1 cellular context compared by ENCODE assay signal in the genomic region with DNA sequence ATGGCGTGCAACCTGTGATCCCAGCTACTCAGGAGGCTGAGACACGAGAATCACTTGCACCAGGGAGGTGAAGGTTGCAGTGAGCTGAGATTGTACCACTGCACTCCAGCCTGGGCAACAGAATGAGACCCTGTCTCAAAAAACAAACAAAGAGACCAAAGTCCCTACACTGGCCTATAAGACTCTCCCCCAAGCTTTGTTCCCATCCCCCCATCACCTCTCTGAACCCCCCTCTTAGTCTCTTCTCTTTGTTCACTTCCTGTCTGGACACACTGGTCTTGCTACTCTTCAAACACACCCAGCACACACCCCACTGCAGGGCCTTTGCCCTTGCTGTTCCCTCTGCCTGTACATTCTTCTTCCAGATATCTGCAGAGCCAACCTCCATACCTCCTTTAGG.
TF ChIP-seq lines count a peak whose summit lies in the region.

No MANE protein-coding gene starts in this region.

TF ChIP-seq in HepG2, 621 proteins besides CTCF, POLR2A, EP300 and RAD21 (continued from another document and continues in another):
- TF ChIP-seq, protein P1, sequence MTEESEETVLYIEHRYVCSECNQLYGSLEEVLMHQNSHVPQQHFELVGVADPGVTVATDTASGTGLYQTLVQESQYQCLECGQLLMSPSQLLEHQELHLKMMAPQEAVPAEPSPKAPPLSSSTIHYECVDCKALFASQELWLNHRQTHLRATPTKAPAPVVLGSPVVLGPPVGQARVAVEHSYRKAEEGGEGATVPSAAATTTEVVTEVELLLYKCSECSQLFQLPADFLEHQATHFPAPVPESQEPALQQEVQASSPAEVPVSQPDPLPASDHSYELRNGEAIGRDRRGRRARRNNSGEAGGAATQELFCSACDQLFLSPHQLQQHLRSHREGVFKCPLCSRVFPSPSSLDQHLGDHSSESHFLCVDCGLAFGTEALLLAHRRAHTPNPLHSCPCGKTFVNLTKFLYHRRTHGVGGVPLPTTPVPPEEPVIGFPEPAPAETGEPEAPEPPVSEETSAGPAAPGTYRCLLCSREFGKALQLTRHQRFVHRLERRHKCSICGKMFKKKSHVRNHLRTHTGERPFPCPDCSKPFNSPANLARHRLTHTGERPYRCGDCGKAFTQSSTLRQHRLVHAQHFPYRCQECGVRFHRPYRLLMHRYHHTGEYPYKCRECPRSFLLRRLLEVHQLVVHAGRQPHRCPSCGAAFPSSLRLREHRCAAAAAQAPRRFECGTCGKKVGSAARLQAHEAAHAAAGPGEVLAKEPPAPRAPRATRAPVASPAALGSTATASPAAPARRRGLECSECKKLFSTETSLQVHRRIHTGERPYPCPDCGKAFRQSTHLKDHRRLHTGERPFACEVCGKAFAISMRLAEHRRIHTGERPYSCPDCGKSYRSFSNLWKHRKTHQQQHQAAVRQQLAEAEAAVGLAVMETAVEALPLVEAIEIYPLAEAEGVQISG (CRISPR knock-in tag; IDR thresholded peaks at IDR 0.05) = peak; percentile 30; the same call in 1 of the 2 replicates
- no peak for TF ChIP-seq HCFC1 (IDR thresholded peaks at IDR 0.05; ENCODE audit: low read depth, low read length)
- no peak for TF ChIP-seq ZMYM4 (CRISPR knock-in tag; IDR thresholded peaks at IDR 0.05)
- TF ChIP-seq, protein P2, sequence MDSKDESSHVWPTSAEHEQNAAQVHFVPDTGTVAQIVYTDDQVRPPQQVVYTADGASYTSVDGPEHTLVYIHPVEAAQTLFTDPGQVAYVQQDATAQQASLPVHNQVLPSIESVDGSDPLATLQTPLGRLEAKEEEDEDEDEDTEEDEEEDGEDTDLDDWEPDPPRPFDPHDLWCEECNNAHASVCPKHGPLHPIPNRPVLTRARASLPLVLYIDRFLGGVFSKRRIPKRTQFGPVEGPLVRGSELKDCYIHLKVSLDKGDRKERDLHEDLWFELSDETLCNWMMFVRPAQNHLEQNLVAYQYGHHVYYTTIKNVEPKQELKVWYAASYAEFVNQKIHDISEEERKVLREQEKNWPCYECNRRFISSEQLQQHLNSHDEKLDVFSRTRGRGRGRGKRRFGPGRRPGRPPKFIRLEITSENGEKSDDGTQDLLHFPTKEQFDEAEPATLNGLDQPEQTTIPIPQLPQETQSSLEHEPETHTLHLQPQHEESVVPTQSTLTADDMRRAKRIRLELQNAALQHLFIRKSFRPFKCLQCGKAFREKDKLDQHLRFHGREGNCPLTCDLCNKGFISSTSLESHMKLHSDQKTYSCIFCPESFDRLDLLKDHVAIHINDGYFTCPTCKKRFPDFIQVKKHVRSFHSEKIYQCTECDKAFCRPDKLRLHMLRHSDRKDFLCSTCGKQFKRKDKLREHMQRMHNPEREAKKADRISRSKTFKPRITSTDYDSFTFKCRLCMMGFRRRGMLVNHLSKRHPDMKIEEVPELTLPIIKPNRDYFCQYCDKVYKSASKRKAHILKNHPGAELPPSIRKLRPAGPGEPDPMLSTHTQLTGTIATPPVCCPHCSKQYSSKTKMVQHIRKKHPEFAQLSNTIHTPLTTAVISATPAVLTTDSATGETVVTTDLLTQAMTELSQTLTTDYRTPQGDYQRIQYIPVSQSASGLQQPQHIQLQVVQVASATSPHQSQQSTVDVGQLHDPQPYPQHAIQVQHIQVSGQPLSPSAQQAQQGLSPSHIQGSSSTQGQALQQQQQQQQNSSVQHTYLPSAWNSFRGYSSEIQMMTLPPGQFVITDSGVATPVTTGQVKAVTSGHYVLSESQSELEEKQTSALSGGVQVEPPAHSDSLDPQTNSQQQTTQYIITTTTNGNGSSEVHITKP (CRISPR knock-in tag; IDR thresholded peaks at IDR 0.05; ENCODE audit: low read depth) = peak; percentile 70; the same call in 1 of the 2 replicates
- TF ChIP-seq EZH2 (conservative IDR thresholded peaks at IDR 0.05; ENCODE audit: low read depth, low read length) = no peak
- 0 out of 2 replicates have a peak, but pooled peaks have one; percentile 15 for TF ChIP-seq FOXJ3 (CRISPR knock-in tag; IDR thresholded peaks at IDR 0.05; ENCODE audit: borderline replicate concordance)
- TF ChIP-seq, protein P3, sequence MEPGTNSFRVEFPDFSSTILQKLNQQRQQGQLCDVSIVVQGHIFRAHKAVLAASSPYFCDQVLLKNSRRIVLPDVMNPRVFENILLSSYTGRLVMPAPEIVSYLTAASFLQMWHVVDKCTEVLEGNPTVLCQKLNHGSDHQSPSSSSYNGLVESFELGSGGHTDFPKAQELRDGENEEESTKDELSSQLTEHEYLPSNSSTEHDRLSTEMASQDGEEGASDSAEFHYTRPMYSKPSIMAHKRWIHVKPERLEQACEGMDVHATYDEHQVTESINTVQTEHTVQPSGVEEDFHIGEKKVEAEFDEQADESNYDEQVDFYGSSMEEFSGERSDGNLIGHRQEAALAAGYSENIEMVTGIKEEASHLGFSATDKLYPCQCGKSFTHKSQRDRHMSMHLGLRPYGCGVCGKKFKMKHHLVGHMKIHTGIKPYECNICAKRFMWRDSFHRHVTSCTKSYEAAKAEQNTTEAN (CRISPR knock-in tag; conservative IDR thresholded peaks at IDR 0.05) = peak; percentile 79
- TF ChIP-seq ZNF121 (CRISPR knock-in tag; IDR thresholded peaks at IDR 0.05) = peak; percentile 52; the same call in 1 of the 2 replicates
- TF ChIP-seq, protein P4, sequence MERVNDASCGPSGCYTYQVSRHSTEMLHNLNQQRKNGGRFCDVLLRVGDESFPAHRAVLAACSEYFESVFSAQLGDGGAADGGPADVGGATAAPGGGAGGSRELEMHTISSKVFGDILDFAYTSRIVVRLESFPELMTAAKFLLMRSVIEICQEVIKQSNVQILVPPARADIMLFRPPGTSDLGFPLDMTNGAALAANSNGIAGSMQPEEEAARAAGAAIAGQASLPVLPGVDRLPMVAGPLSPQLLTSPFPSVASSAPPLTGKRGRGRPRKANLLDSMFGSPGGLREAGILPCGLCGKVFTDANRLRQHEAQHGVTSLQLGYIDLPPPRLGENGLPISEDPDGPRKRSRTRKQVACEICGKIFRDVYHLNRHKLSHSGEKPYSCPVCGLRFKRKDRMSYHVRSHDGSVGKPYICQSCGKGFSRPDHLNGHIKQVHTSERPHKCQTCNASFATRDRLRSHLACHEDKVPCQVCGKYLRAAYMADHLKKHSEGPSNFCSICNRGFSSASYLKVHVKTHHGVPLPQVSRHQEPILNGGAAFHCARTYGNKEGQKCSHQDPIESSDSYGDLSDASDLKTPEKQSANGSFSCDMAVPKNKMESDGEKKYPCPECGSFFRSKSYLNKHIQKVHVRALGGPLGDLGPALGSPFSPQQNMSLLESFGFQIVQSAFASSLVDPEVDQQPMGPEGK (CRISPR knock-in tag; IDR thresholded peaks at IDR 0.05) = 0 out of 2 replicates have a peak, but pooled peaks have one; percentile 44
- TF ChIP-seq ZNF460 (CRISPR knock-in tag; IDR thresholded peaks at IDR 0.05; ENCODE audit: borderline replicate concordance) = no peak
- no peak for TF ChIP-seq HNRNPK (IDR thresholded peaks at IDR 0.05; ENCODE audit: low read depth, low read length, poor library complexity, severe bottlenecking)
- TF ChIP-seq ZFP36L2 (CRISPR knock-in tag; IDR thresholded peaks at IDR 0.05) = no peak
- TF ChIP-seq, protein P5, sequence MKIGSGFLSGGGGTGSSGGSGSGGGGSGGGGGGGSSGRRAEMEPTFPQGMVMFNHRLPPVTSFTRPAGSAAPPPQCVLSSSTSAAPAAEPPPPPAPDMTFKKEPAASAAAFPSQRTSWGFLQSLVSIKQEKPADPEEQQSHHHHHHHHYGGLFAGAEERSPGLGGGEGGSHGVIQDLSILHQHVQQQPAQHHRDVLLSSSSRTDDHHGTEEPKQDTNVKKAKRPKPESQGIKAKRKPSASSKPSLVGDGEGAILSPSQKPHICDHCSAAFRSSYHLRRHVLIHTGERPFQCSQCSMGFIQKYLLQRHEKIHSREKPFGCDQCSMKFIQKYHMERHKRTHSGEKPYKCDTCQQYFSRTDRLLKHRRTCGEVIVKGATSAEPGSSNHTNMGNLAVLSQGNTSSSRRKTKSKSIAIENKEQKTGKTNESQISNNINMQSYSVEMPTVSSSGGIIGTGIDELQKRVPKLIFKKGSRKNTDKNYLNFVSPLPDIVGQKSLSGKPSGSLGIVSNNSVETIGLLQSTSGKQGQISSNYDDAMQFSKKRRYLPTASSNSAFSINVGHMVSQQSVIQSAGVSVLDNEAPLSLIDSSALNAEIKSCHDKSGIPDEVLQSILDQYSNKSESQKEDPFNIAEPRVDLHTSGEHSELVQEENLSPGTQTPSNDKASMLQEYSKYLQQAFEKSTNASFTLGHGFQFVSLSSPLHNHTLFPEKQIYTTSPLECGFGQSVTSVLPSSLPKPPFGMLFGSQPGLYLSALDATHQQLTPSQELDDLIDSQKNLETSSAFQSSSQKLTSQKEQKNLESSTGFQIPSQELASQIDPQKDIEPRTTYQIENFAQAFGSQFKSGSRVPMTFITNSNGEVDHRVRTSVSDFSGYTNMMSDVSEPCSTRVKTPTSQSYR (CRISPR knock-in tag; IDR thresholded peaks at IDR 0.05; ENCODE audit: borderline replicate concordance) = 0 out of 2 replicates have a peak, but pooled peaks have one; percentile 55
- TF ChIP-seq GABPA (IDR thresholded peaks at IDR 0.05; ENCODE audit: low read depth, low read length) = no peak
- TF ChIP-seq GABPA (CRISPR knock-in tag; IDR thresholded peaks at IDR 0.05; ENCODE audit: low read depth) = peak; percentile 67
- TF ChIP-seq, protein P6, sequence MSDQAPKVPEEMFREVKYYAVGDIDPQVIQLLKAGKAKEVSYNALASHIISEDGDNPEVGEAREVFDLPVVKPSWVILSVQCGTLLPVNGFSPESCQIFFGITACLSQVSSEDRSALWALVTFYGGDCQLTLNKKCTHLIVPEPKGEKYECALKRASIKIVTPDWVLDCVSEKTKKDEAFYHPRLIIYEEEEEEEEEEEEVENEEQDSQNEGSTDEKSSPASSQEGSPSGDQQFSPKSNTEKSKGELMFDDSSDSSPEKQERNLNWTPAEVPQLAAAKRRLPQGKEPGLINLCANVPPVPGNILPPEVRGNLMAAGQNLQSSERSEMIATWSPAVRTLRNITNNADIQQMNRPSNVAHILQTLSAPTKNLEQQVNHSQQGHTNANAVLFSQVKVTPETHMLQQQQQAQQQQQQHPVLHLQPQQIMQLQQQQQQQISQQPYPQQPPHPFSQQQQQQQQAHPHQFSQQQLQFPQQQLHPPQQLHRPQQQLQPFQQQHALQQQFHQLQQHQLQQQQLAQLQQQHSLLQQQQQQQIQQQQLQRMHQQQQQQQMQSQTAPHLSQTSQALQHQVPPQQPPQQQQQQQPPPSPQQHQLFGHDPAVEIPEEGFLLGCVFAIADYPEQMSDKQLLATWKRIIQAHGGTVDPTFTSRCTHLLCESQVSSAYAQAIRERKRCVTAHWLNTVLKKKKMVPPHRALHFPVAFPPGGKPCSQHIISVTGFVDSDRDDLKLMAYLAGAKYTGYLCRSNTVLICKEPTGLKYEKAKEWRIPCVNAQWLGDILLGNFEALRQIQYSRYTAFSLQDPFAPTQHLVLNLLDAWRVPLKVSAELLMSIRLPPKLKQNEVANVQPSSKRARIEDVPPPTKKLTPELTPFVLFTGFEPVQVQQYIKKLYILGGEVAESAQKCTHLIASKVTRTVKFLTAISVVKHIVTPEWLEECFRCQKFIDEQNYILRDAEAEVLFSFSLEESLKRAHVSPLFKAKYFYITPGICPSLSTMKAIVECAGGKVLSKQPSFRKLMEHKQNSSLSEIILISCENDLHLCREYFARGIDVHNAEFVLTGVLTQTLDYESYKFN (CRISPR knock-in tag; conservative IDR thresholded peaks at IDR 0.05) = peak; percentile 58; the same call in 1 of the 2 replicates
- peak; percentile 39; the same call in 1 of the 2 replicates for TF ChIP-seq SOX13 (IDR thresholded peaks at IDR 0.05)
- TF ChIP-seq SOX13 (CRISPR knock-in tag; conservative IDR thresholded peaks at IDR 0.05 in 1 of 2, IDR thresholded peaks at IDR 0.05 in 1 of 2) = no peak
- TF ChIP-seq, protein P7, sequence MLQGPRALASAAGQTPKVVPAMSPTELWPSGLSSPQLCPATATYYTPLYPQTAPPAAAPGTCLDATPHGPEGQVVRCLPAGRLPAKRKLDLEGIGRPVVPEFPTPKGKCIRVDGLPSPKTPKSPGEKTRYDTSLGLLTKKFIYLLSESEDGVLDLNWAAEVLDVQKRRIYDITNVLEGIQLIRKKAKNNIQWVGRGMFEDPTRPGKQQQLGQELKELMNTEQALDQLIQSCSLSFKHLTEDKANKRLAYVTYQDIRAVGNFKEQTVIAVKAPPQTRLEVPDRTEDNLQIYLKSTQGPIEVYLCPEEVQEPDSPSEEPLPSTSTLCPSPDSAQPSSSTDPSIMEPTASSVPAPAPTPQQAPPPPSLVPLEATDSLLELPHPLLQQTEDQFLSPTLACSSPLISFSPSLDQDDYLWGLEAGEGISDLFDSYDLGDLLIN (CRISPR knock-in tag; IDR thresholded peaks at IDR 0.05; ENCODE audit: borderline replicate concordance) = no peak
- TF ChIP-seq PAWR (CRISPR knock-in tag; IDR thresholded peaks at IDR 0.05; ENCODE audit: borderline replicate concordance) = no peak
- TF ChIP-seq NKX3-1 (CRISPR knock-in tag; IDR thresholded peaks at IDR 0.05) = no peak
- peak; percentile 24; the same call in 1 of the 2 replicates for TF ChIP-seq GATAD2A (CRISPR knock-in tag; IDR thresholded peaks at IDR 0.05)
- TF ChIP-seq SOX6 (IDR thresholded peaks at IDR 0.05) = no peak
- TF ChIP-seq SOX6 (CRISPR knock-in tag; IDR thresholded peaks at IDR 0.05) = peak; percentile 66; the same call in 1 of the 2 replicates
- TF ChIP-seq, protein P8, sequence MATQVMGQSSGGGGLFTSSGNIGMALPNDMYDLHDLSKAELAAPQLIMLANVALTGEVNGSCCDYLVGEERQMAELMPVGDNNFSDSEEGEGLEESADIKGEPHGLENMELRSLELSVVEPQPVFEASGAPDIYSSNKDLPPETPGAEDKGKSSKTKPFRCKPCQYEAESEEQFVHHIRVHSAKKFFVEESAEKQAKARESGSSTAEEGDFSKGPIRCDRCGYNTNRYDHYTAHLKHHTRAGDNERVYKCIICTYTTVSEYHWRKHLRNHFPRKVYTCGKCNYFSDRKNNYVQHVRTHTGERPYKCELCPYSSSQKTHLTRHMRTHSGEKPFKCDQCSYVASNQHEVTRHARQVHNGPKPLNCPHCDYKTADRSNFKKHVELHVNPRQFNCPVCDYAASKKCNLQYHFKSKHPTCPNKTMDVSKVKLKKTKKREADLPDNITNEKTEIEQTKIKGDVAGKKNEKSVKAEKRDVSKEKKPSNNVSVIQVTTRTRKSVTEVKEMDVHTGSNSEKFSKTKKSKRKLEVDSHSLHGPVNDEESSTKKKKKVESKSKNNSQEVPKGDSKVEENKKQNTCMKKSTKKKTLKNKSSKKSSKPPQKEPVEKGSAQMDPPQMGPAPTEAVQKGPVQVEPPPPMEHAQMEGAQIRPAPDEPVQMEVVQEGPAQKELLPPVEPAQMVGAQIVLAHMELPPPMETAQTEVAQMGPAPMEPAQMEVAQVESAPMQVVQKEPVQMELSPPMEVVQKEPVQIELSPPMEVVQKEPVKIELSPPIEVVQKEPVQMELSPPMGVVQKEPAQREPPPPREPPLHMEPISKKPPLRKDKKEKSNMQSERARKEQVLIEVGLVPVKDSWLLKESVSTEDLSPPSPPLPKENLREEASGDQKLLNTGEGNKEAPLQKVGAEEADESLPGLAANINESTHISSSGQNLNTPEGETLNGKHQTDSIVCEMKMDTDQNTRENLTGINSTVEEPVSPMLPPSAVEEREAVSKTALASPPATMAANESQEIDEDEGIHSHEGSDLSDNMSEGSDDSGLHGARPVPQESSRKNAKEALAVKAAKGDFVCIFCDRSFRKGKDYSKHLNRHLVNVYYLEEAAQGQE (IDR thresholded peaks at IDR 0.05; ENCODE audit: borderline replicate concordance in 1 of 2, low read depth in 1 of 2, low read length in 2 of 2) = no peak
- 0 out of 2 replicates have a peak, but pooled peaks have one; percentile 7 for TF ChIP-seq RARA (CRISPR knock-in tag; IDR thresholded peaks at IDR 0.05)
- TF ChIP-seq HNF4G (IDR thresholded peaks at IDR 0.05; ENCODE audit: borderline replicate concordance, low read depth, low read length) = peak; percentile 50; the same call in 1 of the 2 replicates
- TF ChIP-seq HNF4G (CRISPR knock-in tag; IDR thresholded peaks at IDR 0.05; ENCODE audit: borderline replicate concordance, low read depth) = no peak
- TF ChIP-seq GFI1 (CRISPR knock-in tag; IDR thresholded peaks at IDR 0.05; ENCODE audit: borderline replicate concordance) = peak; percentile 82
- TF ChIP-seq RFX5 (IDR thresholded peaks at IDR 0.05; ENCODE audit: low read depth, low read length) = no peak
- 0 out of 2 replicates have a peak, but pooled peaks have one; percentile 12 for TF ChIP-seq NR2F6 (IDR thresholded peaks at IDR 0.05)
- no peak for TF ChIP-seq NR2F6 (CRISPR knock-in tag; IDR thresholded peaks at IDR 0.05)
- TF ChIP-seq ZC3H4 (CRISPR knock-in tag; IDR thresholded peaks at IDR 0.05; ENCODE audit: borderline replicate concordance) = no peak
